In genomic region chr10:62005687-62006086, GRCh38 we compare ENCODE assay signal across 16 cellular contexts.
DNase-seq lines count a peak whose midpoint lies in the region; ATAC-seq and TF ChIP-seq lines count a peak whose summit lies in the region.
"Had no signal": no experiment of that assay in that cellular context is flagged by ENCODE, and none has a peak within 500 bp of the region (broad histone marks: within the 10 kb centered on the region; RNA-seq: fewer than 3 reads in every experiment).

No MANE protein-coding gene starts in this region.

- H3K4me3 Mint-ChIP-seq in activated naive CD8-positive, alpha-beta T cell treated with anti-CD3 and anti-CD28 coated beads, Interleukin-2, amount 50 U/mL, for 24 hours, result no peak overlapping the region
- H3K4me3 Mint-ChIP-seq: T-helper 1 cell treated with Interleukin-12 subunit alpha and Interleukin-12 subunit beta and Interleukin-4 antibody, amounts not matched to agents 30 μg/mL and 1 μg/mL, for 36 hours had no signal

- H3K27me3 ChIP-seq in heart left ventricle (no peaks in the 10 kb centered on the region), right cardiac atrium (ENCODE audit: control insufficient read depth, insufficient read depth) (no peaks in the 10 kb centered on the region), right lobe of liver (no peaks in the 10 kb centered on the region), tibial nerve (no peaks in the 10 kb centered on the region)
- H3K27me3 ChIP-seq: cardiac muscle cell, testis had no signal

- H3K27me3 Mint-ChIP-seq in activated naive CD8-positive, alpha-beta T cell treated with anti-CD3 and anti-CD28 coated beads, Interleukin-2, amount 50 U/mL, for 24 hours, result no peaks in the 10 kb centered on the region

- TF ChIP-seq CTCF in heart left ventricle (IDR thresholded peaks at IDR 0.05) (no peak), right lobe of liver (IDR thresholded peaks at IDR 0.05) (no peak), tibial nerve (IDR thresholded peaks at IDR 0.05) (no peak)

- 58 to 74% (median 63%) methylated on average over 3 of the region's 3 CpGs for WGBS in heart left ventricle, 4 donors
- WGBS in right cardiac atrium, result 66% methylated on average over 3 of the region's 3 CpGs
- WGBS in right lobe of liver (ENCODE audit: insufficient coverage, low coverage, low lambda C conversion rate, missing lambda C conversion rate), result 30% methylated on average over 3 of the region's 3 CpGs
- WGBS in tibial nerve, 2 donors, result 48 to 50% methylated on average over 3 of the region's 3 CpGs

- H3K4me3 ChIP-seq in heart left ventricle (no peak overlapping the region), right cardiac atrium (ENCODE audit: low read length) (no peak overlapping the region), right lobe of liver (no peak overlapping the region), tibial nerve (no peak overlapping the region)
- H3K4me3 ChIP-seq: cardiac muscle cell, lung, testis had no signal

- peaks cover 77% of the 10 kb centered on the region for H3K4me1 Mint-ChIP-seq in activated naive CD8-positive, alpha-beta T cell treated with anti-CD3 and anti-CD28 coated beads, Interleukin-2, amount 50 U/mL, for 24 hours

- peaks cover 0 to 53% (median 15%) of the 10 kb centered on the region in 12 donors for H3K4me1 ChIP-seq in heart left ventricle
- peaks cover 4% of the 10 kb centered on the region for H3K4me1 ChIP-seq in right cardiac atrium (ENCODE audit: control insufficient read depth, insufficient read depth, low read length)
- H3K4me1 ChIP-seq in right lobe of liver, result peaks cover 0 to 6% (median 0%) of the 10 kb centered on the region in 4 donors
- H3K4me1 ChIP-seq in tibial nerve, result peaks cover 0 to 47% (median 15%) of the 10 kb centered on the region in 4 donors
- H3K4me1 ChIP-seq: testis had no signal

- peaks cover 68% of the 10 kb centered on the region for H3K36me3 Mint-ChIP-seq in activated naive CD8-positive, alpha-beta T cell treated with anti-CD3 and anti-CD28 coated beads, Interleukin-2, amount 50 U/mL, for 24 hours (ENCODE audit: low read depth)

- H3K27ac Mint-ChIP-seq in activated naive CD8-positive, alpha-beta T cell treated with anti-CD3 and anti-CD28 coated beads, Interleukin-2, amount 50 U/mL, for 24 hours, result peak overlapping the region; percentile 7
- H3K27ac Mint-ChIP-seq: activated T-helper 2 cell treated with anti-CD3 and anti-CD28 coated beads, Interferon-gamma antibody, Interleukin-2, Interleukin-4, amounts not matched to agents 10 μg/mL and 5 μg/mL and 100 μg/mL, durations not matched to agents 14 hours and 24 hours and 36 hours had no signal

- H3K9me3 ChIP-seq in heart left ventricle (no peaks in the 10 kb centered on the region), right cardiac atrium (ENCODE audit: control insufficient read depth, low read length) (no peaks in the 10 kb centered on the region), right lobe of liver (no peaks in the 10 kb centered on the region), tibial nerve (no peaks in the 10 kb centered on the region)
- H3K9me3 ChIP-seq: testis had no signal

- H3K36me3 ChIP-seq in heart left ventricle (peaks cover 0 to 4% (median 0%) of the 10 kb centered on the region in 9 donors), right lobe of liver (no peaks in the 10 kb centered on the region), tibial nerve (peaks cover 0 to 6% (median 0%) of the 10 kb centered on the region in 3 donors)
- H3K36me3 ChIP-seq: cardiac muscle cell had no signal

- TF ChIP-seq POLR2A in heart left ventricle (IDR thresholded peaks at IDR 0.05) (no peak), right lobe of liver (IDR thresholded peaks at IDR 0.05) (no peak), tibial nerve (IDR thresholded peaks at IDR 0.05) (no peak)

- H3K27ac ChIP-seq in heart left ventricle (peak overlapping the region in 8 of 12 donors; percentile 6 to 39 (median 26)), right cardiac atrium (ENCODE audit: low read length) (no peak overlapping the region), right lobe of liver (no peak overlapping the region), tibial nerve (peak overlapping the region in 3 of 4 donors; percentile 10 to 68 (median 46))
- H3K27ac ChIP-seq: cardiac muscle cell, testis had no signal

- no peak for TF ChIP-seq EP300 in tibial nerve (IDR thresholded peaks at IDR 0.05)

- ATAC-seq in heart left ventricle (no peak), right cardiac atrium (no peak), right lobe of liver (peak in 3 of 4 donors; percentile 17 to 63 (median 56))
- ATAC-seq in activated naive CD8-positive, alpha-beta T cell treated with anti-CD3 and anti-CD28 coated beads, Interleukin-2, amount 50 U/mL, for 24 hours, result no peak

- intact Hi-C loops in heart left ventricle (cut with DNase I), result no loop called here
- intact Hi-C loops in right cardiac atrium (cut with DNase I), result no loop called here
- intact Hi-C loops in right lobe of liver (cut with DNase I), result no loop called here

- DNase-seq in heart left ventricle (no peak), right cardiac atrium (no peak), right lobe of liver (no peak), tibial nerve (ENCODE audit: low spot score in 2 of 2) (no peak), hypothalamus (lab: John Stamatoyannopoulos, UW) (no peak), T-helper 9 cell (no peak), DMS79 treated with DMSO at 0.1 percent for 48 hours (lab: John Stamatoyannopoulos, UW) (no peak)
- DNase-seq in activated naive CD8-positive, alpha-beta T cell treated with anti-CD3 and anti-CD28 coated beads, Interleukin-2, amount 50 U/mL, for 24 hours, result no peak
- DNase-seq: Karpas-422, NCI-H1694, NCI-H524, testis had no signal

- no peaks in the 10 kb centered on the region for H3K9me3 Mint-ChIP-seq in activated naive CD8-positive, alpha-beta T cell treated with anti-CD3 and anti-CD28 coated beads, Interleukin-2, amount 50 U/mL, for 24 hours
- H3K9me3 Mint-ChIP-seq: activated T-helper 2 cell treated with anti-CD3 and anti-CD28 coated beads, Interferon-gamma antibody, Interleukin-2, Interleukin-4, amounts not matched to agents 10 μg/mL and 5 μg/mL and 100 μg/mL, durations not matched to agents 14 hours and 24 hours and 36 hours; T-helper 1 cell treated with Interleukin-12 subunit alpha and Interleukin-12 subunit beta and Interleukin-4 antibody, amounts not matched to agents 30 μg/mL and 1 μg/mL, for 36 hours had no signal

Comparison
In these comparisons a context has a peak if more than half of its experiments do, and no peak if none do; other contexts are left out.
1. H3K27ac ChIP-seq: peak in heart left ventricle (8 of 12) and tibial nerve (3 of 4); none in right cardiac atrium (single experiment) and right lobe of liver (0 of 3).
2. ATAC-seq: peak in right lobe of liver (3 of 4); none in heart left ventricle (0 of 4), right cardiac atrium (0 of 2) and activated naive CD8-positive, alpha-beta T cell treated with anti-CD3 and anti-CD28 coated beads, Interleukin-2, amount 50 U/mL, for 24 hours (single experiment).